In the genomic region with DNA sequence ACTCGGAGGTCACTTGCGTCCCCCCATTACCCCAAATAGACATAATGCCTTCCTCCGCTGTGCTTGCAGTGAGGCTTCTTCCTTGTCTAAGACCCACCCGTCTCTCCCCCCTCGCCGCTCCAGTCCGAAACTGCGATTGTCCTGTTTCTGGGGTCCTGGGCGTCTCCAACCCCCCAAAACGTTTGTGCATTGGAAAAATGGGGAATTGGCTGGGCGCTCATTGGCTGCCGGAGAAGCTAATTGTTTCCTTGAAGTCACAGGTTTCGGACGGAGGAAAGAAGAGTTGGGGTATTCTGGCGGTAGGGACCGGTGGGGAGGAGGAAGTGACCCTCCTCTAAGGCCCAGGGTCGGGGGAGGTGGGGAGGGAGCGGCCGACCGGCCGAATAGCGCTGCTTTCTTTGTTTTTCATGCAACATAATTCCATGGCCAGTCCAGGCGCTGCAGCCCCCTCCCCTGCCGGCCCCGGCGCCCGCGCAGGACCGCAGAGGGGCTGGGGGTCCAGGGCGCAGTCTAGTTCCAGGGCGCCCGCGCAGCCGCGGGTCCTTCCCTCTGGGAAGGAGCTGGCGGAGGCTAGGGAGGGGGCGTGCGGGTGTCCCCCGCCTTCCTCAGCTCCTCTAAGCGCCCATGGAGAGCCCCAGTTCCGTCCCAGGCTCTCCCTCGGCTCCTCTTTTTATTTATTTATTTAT, we compare ENCODE assay signal across 1 cellular context.
A peak's percentile ranks its signal among the peaks of the same experiment; 100 is the strongest.
TF ChIP-seq lines count a peak whose summit lies in the region.

No MANE protein-coding gene starts in this region.

TF ChIP-seq in H1, 55 proteins besides CTCF, POLR2A, EP300 and RAD21:
- no peak for TF ChIP-seq HDAC2 (IDR thresholded peaks at IDR 0.05; ENCODE audit: borderline replicate concordance in 1 of 2, low read depth in 2 of 2, low read length in 2 of 2)
- peak; percentile 56 for TF ChIP-seq CTBP2 (IDR thresholded peaks at IDR 0.05; ENCODE audit: borderline replicate concordance, insufficient read depth, insufficient read length, low read length)
- peak; percentile 61 for TF ChIP-seq EZH2 (IDR thresholded peaks at IDR 0.05; ENCODE audit: low read depth, low read length, severe bottlenecking)
- no peak for TF ChIP-seq ASH2L (IDR thresholded peaks at IDR 0.05; ENCODE audit: low read length)
- TF ChIP-seq TBP (IDR thresholded peaks at IDR 0.05; ENCODE audit: low read depth, low read length): no peak
- TF ChIP-seq SUZ12 (IDR thresholded peaks at IDR 0.05; ENCODE audit: low read length): peak; percentile 25; the same call in 1 of the 2 replicates
- TF ChIP-seq PHF8 (conservative IDR thresholded peaks at IDR 0.05; ENCODE audit: low read depth, low read length): 0 out of 2 replicates have a peak, but pooled peaks have one; percentile 31
- no peak for TF ChIP-seq SP2 (IDR thresholded peaks at IDR 0.05; ENCODE audit: low read length)
- peak; percentile 80 for TF ChIP-seq KDM4A (IDR thresholded peaks at IDR 0.05; ENCODE audit: low read depth, low read length, severe bottlenecking)
- no peak for TF ChIP-seq CHD2 (IDR thresholded peaks at IDR 0.05; ENCODE audit: low read length)
- TF ChIP-seq NANOG (IDR thresholded peaks at IDR 0.05; ENCODE audit: insufficient read depth, low read depth, low read length, poor library complexity, severe bottlenecking): no peak
- TF ChIP-seq, protein P1, sequence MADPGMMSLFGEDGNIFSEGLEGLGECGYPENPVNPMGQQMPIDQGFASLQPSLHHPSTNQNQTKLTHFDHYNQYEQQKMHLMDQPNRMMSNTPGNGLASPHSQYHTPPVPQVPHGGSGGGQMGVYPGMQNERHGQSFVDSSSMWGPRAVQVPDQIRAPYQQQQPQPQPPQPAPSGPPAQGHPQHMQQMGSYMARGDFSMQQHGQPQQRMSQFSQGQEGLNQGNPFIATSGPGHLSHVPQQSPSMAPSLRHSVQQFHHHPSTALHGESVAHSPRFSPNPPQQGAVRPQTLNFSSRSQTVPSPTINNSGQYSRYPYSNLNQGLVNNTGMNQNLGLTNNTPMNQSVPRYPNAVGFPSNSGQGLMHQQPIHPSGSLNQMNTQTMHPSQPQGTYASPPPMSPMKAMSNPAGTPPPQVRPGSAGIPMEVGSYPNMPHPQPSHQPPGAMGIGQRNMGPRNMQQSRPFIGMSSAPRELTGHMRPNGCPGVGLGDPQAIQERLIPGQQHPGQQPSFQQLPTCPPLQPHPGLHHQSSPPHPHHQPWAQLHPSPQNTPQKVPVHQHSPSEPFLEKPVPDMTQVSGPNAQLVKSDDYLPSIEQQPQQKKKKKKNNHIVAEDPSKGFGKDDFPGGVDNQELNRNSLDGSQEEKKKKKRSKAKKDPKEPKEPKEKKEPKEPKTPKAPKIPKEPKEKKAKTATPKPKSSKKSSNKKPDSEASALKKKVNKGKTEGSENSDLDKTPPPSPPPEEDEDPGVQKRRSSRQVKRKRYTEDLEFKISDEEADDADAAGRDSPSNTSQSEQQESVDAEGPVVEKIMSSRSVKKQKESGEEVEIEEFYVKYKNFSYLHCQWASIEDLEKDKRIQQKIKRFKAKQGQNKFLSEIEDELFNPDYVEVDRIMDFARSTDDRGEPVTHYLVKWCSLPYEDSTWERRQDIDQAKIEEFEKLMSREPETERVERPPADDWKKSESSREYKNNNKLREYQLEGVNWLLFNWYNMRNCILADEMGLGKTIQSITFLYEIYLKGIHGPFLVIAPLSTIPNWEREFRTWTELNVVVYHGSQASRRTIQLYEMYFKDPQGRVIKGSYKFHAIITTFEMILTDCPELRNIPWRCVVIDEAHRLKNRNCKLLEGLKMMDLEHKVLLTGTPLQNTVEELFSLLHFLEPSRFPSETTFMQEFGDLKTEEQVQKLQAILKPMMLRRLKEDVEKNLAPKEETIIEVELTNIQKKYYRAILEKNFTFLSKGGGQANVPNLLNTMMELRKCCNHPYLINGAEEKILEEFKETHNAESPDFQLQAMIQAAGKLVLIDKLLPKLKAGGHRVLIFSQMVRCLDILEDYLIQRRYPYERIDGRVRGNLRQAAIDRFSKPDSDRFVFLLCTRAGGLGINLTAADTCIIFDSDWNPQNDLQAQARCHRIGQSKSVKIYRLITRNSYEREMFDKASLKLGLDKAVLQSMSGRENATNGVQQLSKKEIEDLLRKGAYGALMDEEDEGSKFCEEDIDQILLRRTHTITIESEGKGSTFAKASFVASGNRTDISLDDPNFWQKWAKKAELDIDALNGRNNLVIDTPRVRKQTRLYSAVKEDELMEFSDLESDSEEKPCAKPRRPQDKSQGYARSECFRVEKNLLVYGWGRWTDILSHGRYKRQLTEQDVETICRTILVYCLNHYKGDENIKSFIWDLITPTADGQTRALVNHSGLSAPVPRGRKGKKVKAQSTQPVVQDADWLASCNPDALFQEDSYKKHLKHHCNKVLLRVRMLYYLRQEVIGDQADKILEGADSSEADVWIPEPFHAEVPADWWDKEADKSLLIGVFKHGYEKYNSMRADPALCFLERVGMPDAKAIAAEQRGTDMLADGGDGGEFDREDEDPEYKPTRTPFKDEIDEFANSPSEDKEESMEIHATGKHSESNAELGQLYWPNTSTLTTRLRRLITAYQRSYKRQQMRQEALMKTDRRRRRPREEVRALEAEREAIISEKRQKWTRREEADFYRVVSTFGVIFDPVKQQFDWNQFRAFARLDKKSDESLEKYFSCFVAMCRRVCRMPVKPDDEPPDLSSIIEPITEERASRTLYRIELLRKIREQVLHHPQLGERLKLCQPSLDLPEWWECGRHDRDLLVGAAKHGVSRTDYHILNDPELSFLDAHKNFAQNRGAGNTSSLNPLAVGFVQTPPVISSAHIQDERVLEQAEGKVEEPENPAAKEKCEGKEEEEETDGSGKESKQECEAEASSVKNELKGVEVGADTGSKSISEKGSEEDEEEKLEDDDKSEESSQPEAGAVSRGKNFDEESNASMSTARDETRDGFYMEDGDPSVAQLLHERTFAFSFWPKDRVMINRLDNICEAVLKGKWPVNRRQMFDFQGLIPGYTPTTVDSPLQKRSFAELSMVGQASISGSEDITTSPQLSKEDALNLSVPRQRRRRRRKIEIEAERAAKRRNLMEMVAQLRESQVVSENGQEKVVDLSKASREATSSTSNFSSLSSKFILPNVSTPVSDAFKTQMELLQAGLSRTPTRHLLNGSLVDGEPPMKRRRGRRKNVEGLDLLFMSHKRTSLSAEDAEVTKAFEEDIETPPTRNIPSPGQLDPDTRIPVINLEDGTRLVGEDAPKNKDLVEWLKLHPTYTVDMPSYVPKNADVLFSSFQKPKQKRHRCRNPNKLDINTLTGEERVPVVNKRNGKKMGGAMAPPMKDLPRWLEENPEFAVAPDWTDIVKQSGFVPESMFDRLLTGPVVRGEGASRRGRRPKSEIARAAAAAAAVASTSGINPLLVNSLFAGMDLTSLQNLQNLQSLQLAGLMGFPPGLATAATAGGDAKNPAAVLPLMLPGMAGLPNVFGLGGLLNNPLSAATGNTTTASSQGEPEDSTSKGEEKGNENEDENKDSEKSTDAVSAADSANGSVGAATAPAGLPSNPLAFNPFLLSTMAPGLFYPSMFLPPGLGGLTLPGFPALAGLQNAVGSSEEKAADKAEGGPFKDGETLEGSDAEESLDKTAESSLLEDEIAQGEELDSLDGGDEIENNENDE (IDR thresholded peaks at IDR 0.05; ENCODE audit: insufficient replicate concordance, low read length): no peak
- TF ChIP-seq CREB1 (IDR thresholded peaks at IDR 0.05): no peak
- TF ChIP-seq BACH1 (IDR thresholded peaks at IDR 0.05; ENCODE audit: low read length): no peak
- TF ChIP-seq TEAD4 (IDR thresholded peaks at IDR 0.05; ENCODE audit: low read depth, low read length): no peak
- no peak for TF ChIP-seq TAF1 (IDR thresholded peaks at IDR 0.05; ENCODE audit: low read depth, low read length)
- TF ChIP-seq HDAC6 (IDR thresholded peaks at IDR 0.05; ENCODE audit: low read depth, low read length): no peak
- no peak for TF ChIP-seq NRF1 (IDR thresholded peaks at IDR 0.05; ENCODE audit: low read depth, low read length)
- no peak for TF ChIP-seq MAFK (IDR thresholded peaks at IDR 0.05; ENCODE audit: low read depth, low read length)
TF ChIP-seq in H1: peak in this region for 5.
